1 cellular context compared by ENCODE assay signal in the genomic region with DNA sequence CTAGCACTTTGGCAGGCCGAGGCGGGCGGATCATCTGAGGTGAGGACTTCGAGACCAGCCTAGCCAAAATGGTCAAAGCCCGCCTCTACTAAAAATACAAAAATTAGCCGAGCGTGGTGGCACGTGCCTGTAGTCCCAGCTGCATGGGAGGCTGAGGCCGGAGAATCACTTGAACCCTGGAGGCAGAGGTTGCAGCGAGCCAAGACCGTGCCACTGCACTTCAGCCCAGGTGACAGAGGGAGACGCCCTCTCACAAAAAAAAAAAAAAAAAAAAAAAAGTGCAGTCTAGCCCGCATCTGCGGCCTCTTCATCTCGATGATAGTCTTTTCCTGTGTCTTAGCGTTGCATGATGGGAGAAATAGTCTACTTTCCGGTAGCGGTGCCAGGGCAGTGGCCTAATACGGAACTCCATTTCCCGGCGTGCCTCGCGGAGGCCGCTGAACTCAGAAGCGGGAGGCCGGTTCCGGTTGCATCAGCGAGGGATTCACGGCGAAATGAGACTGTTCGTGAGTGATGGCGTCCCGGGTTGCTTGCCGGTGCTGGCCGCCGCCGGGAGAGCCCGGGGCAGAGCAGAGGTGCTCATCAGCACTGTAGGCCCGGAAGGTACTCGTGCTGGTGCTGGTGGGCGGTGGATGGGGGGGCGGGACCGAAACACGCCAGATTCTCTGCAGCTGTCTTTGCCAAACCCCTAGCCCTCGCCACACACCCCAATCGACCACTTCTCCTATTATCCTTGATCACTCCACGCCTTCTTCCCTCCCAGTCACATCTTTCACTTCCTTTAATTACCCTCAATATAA.
A peak's percentile ranks its signal among the peaks of the same experiment; 100 is the strongest.
TF ChIP-seq lines count a peak whose summit lies in the region.

A gene (plus strand): TSS at position 472 of the 800 bp plus-strand sequence. CDS start 23 bp downstream, at position 495.

TF ChIP-seq in liver, 16 proteins besides CTCF, POLR2A, EP300 and RAD21 (continued from another document):
- TF ChIP-seq, protein P1, sequence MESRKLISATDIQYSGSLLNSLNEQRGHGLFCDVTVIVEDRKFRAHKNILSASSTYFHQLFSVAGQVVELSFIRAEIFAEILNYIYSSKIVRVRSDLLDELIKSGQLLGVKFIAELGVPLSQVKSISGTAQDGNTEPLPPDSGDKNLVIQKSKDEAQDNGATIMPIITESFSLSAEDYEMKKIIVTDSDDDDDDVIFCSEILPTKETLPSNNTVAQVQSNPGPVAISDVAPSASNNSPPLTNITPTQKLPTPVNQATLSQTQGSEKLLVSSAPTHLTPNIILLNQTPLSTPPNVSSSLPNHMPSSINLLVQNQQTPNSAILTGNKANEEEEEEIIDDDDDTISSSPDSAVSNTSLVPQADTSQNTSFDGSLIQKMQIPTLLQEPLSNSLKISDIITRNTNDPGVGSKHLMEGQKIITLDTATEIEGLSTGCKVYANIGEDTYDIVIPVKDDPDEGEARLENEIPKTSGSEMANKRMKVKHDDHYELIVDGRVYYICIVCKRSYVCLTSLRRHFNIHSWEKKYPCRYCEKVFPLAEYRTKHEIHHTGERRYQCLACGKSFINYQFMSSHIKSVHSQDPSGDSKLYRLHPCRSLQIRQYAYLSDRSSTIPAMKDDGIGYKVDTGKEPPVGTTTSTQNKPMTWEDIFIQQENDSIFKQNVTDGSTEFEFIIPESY (IDR thresholded peaks at IDR 0.05), result peak; percentile 93
